In the genomic region with DNA sequence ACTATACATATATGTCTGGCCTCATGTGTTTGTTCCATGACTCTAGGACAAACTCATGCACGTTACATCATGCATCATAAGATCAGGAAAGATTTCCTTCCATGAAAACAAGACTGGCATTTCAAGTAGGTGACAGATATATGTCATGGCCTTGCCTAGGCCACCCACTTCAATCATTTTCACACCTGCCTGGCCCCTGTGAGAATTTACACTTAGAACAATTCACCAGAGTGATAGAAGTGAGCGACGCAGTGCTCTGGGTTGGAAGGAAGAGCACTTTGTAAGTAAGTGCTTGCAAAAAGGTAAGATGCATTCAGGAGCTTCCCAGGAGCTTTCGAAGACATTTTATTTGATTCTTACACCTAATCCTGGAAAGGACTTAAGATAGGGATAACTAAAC, we compare ENCODE assay signal across 20 cellular contexts. TPM values are rescaled to one million over a fixed set of nuclear protein-coding genes. Genes with fewer than 3 reads are reported as not detected.
DNase-seq lines count a peak whose midpoint lies in the region; ATAC-seq, FAIRE-seq and TF ChIP-seq lines count a peak whose summit lies in the region.
"Had no signal": no experiment of that assay in that cellular context is flagged by ENCODE, and none has a peak within 500 bp of the region (broad histone marks: within the 10 kb centered on the region; RNA-seq: fewer than 3 reads in every experiment).

No MANE protein-coding gene starts in this region.

- H3K27me3 Mint-ChIP-seq in activated naive CD8-positive, alpha-beta T cell treated with anti-CD3 and anti-CD28 coated beads, Interleukin-2, amount 10 ng/mL, durations not matched to agents 7 days and 5 days, result peaks cover 47% of the 10 kb centered on the region
- H3K27me3 Mint-ChIP-seq in activated naive CD8-positive, alpha-beta T cell treated with anti-CD3 and anti-CD28 coated beads, Interleukin-2, amount 50 U/mL, for 24 hours, result peaks cover 15% of the 10 kb centered on the region
- no peaks in the 10 kb centered on the region for H3K27me3 Mint-ChIP-seq in stimulated activated memory B cell treated with anti-CD40 and anti-IgM and Interleukin-4, amounts not matched to agents 10 μg/mL and 1 μg/mL and 100 μg/mL, for 72 hours

- H3K4me3 ChIP-seq in H1 (ENCODE audit: extremely low read depth in 1 of 4, insufficient read depth in 2 of 4, low read depth in 3 of 4, low read length in 4 of 4) (no peak overlapping the region), MG63 (no peak overlapping the region), Peyer's patch (no peak overlapping the region)

- no peak overlapping the region for H3K23ac ChIP-seq in H1 (ENCODE audit: insufficient read length)

- no peak overlapping the region for H3K9ac ChIP-seq in H1 (replicated peaks in 1 of 4; ENCODE audit: extremely low read depth in 1 of 4, low read depth in 3 of 4, low read length in 3 of 4)

- H2BK5ac ChIP-seq in H1 (ENCODE audit: low read depth, low read length), result no peak overlapping the region

- no peaks in the 10 kb centered on the region for H3K23me2 ChIP-seq in H1 (ENCODE audit: low read depth, low read length)

- no peak overlapping the region for H3K18ac ChIP-seq in H1 (ENCODE audit: extremely low read depth, low read length)

- no peaks in the 10 kb centered on the region for H3K9me3 ChIP-seq in KOPT-K1 (ENCODE audit: insufficient read depth, low read length, poor library complexity, severe bottlenecking)
- H3K9me3 ChIP-seq in H1 (ENCODE audit: insufficient read depth in 2 of 2, low read depth in 1 of 2, low read length in 1 of 2), result no peaks in the 10 kb centered on the region
- no peaks in the 10 kb centered on the region for H3K9me3 ChIP-seq in MG63
- H3K9me3 ChIP-seq in Peyer's patch, result no peaks in the 10 kb centered on the region

- no peak overlapping the region for H3K14ac ChIP-seq in H1 (ENCODE audit: insufficient read length)

- TF ChIP-seq CTCF in H1 (IDR thresholded peaks at IDR 0.05; ENCODE audit: control extremely low read depth in 1 of 3, insufficient read depth in 1 of 3, low read depth in 1 of 3, low read length in 3 of 3) (no peak), Peyer's patch (IDR thresholded peaks at IDR 0.05) (no peak)

- H3K36me3 Mint-ChIP-seq in activated naive CD8-positive, alpha-beta T cell treated with anti-CD3 and anti-CD28 coated beads, Interleukin-2, amount 10 ng/mL, durations not matched to agents 7 days and 5 days, result peaks cover 7% of the 10 kb centered on the region
- H3K36me3 Mint-ChIP-seq in activated naive CD8-positive, alpha-beta T cell treated with anti-CD3 and anti-CD28 coated beads, Interleukin-2, amount 50 U/mL, for 24 hours (ENCODE audit: low read depth), result no peaks in the 10 kb centered on the region
- no peaks in the 10 kb centered on the region for H3K36me3 Mint-ChIP-seq in stimulated activated memory B cell treated with anti-CD40 and anti-IgM and Interleukin-4, amounts not matched to agents 10 μg/mL and 1 μg/mL and 100 μg/mL, for 72 hours

- peak overlapping the region; percentile 16 for H3K4me3 Mint-ChIP-seq in activated naive CD8-positive, alpha-beta T cell treated with anti-CD3 and anti-CD28 coated beads, Interleukin-2, amount 10 ng/mL, durations not matched to agents 7 days and 5 days
- no peak overlapping the region for H3K4me3 Mint-ChIP-seq in activated naive CD8-positive, alpha-beta T cell treated with anti-CD3 and anti-CD28 coated beads, Interleukin-2, amount 50 U/mL, for 24 hours
- H3K4me3 Mint-ChIP-seq in stimulated activated memory B cell treated with anti-CD40 and anti-IgM and Interleukin-4, amounts not matched to agents 10 μg/mL and 1 μg/mL and 100 μg/mL, for 72 hours, result peak overlapping the region; percentile 57
- H3K4me3 Mint-ChIP-seq: HFFc6 had no signal

- POLR2A ChIA-PET in activated naive CD8-positive, alpha-beta T cell treated with anti-CD3 and anti-CD28 coated beads, Interleukin-2, amount 10 ng/mL, durations not matched to agents 7 days and 5 days (lab: Charles Lee), result interaction anchor here (1.1 to 2.0 kb wide), 2 partner anchors 9 to 11 kb away, joined by 3 to 7 read pairs; no protein-coding TSS in a partner anchor
- POLR2A ChIA-PET in H1 (lab: Charles Lee; ENCODE audit: partially characterized antibody), result no interaction called here

- H4K20me1 ChIP-seq in H1 (replicated peaks in 1 of 2; ENCODE audit: control insufficient read depth in 1 of 2, insufficient read depth in 2 of 2, low read length in 2 of 2), result no peaks in the 10 kb centered on the region

- no peak for TF ChIP-seq POLR2A in H1 (IDR thresholded peaks at IDR 0.05; ENCODE audit: control extremely low read depth in 1 of 2, low read depth in 2 of 2, low read length in 2 of 2)
- no peak for TF ChIP-seq POLR2A in Peyer's patch (IDR thresholded peaks at IDR 0.05)

- H2BK12ac ChIP-seq in H1 (ENCODE audit: low read depth, low read length), result peak overlapping the region; percentile 7; the same call in 1 of the 2 replicates

- no peak for TF ChIP-seq RAD21 in H1 (IDR thresholded peaks at IDR 0.05 in 1 of 2, conservative IDR thresholded peaks at IDR 0.05 in 1 of 2; ENCODE audit: low read depth in 2 of 2, low read length in 2 of 2)

- no peaks in the 10 kb centered on the region for H3K79me1 ChIP-seq in H1 (ENCODE audit: low read depth, low read length)

- H2BK15ac ChIP-seq in H1 (ENCODE audit: low read length), result no peak overlapping the region

- ATAC-seq in activated naive CD8-positive, alpha-beta T cell treated with anti-CD3 and anti-CD28 coated beads, Interleukin-2, amount 10 ng/mL, durations not matched to agents 7 days and 5 days (ENCODE audit: low read depth), result no peak
- ATAC-seq in activated naive CD8-positive, alpha-beta T cell treated with anti-CD3 and anti-CD28 coated beads, Interleukin-2, amount 50 U/mL, for 24 hours, result no peak
- ATAC-seq in stimulated activated memory B cell treated with anti-CD40 and anti-IgM and Interleukin-4, amounts not matched to agents 10 μg/mL and 1 μg/mL and 100 μg/mL, for 72 hours, result no peak
- no peak for ATAC-seq in GM21360 (IDR thresholded peaks at IDR 0.05; ENCODE audit: unreplicated experiment)
- ATAC-seq: Right ventricle myocardium inferior had no signal

- no peak overlapping the region for H4K91ac ChIP-seq in H1 (replicated peaks; ENCODE audit: insufficient read length, low read length)

- H3K36me3 ChIP-seq in KOPT-K1 (ENCODE audit: insufficient read depth, low read length), result no peaks in the 10 kb centered on the region
- H3K36me3 ChIP-seq in H1 (ENCODE audit: control insufficient read depth in 2 of 4, insufficient read depth in 4 of 4, low read length in 3 of 4), result no peaks in the 10 kb centered on the region
- H3K36me3 ChIP-seq in MG63, result no peaks in the 10 kb centered on the region
- no peaks in the 10 kb centered on the region for H3K36me3 ChIP-seq in Peyer's patch

- H3K79me2 ChIP-seq in H1 (ENCODE audit: control insufficient read depth in 1 of 2, insufficient read depth in 2 of 2, low read length in 2 of 2), result no peaks in the 10 kb centered on the region

- H3K9me3 Mint-ChIP-seq in activated naive CD8-positive, alpha-beta T cell treated with anti-CD3 and anti-CD28 coated beads, Interleukin-2, amount 10 ng/mL, durations not matched to agents 7 days and 5 days, result no peaks in the 10 kb centered on the region
- no peaks in the 10 kb centered on the region for H3K9me3 Mint-ChIP-seq in activated naive CD8-positive, alpha-beta T cell treated with anti-CD3 and anti-CD28 coated beads, Interleukin-2, amount 50 U/mL, for 24 hours
- H3K9me3 Mint-ChIP-seq in stimulated activated memory B cell treated with anti-CD40 and anti-IgM and Interleukin-4, amounts not matched to agents 10 μg/mL and 1 μg/mL and 100 μg/mL, for 72 hours, result no peaks in the 10 kb centered on the region
- H3K9me3 Mint-ChIP-seq: HFFc6 had no signal

- WGBS in H1 (ENCODE audit: extremely low coverage in 1 of 2, insufficient coverage in 1 of 2, insufficient read length in 1 of 2, insufficient replicate concordance in 2 of 2, low coverage in 1 of 2, low lambda C conversion rate in 2 of 2, missing lambda C conversion rate in 1 of 2), 2 experiments, result 93% methylated on average over 4 of the region's 4 CpGs; no CpG with 5 or more reads in 1 of the 2 experiments

- CTCF ChIA-PET in H1 (lab: Charles Lee; ENCODE audit: partially characterized antibody), result interaction anchor here (0.8 to 1.1 kb wide), 3 partner anchors 14 to 190 kb away, joined by 3 to 4 read pairs (median 3); no protein-coding TSS in a partner anchor

- H3K4me1 Mint-ChIP-seq in activated naive CD8-positive, alpha-beta T cell treated with anti-CD3 and anti-CD28 coated beads, Interleukin-2, amount 10 ng/mL, durations not matched to agents 7 days and 5 days, result peaks cover 28% of the 10 kb centered on the region
- peaks cover 41% of the 10 kb centered on the region for H3K4me1 Mint-ChIP-seq in activated naive CD8-positive, alpha-beta T cell treated with anti-CD3 and anti-CD28 coated beads, Interleukin-2, amount 50 U/mL, for 24 hours
- H3K4me1 Mint-ChIP-seq in stimulated activated memory B cell treated with anti-CD40 and anti-IgM and Interleukin-4, amounts not matched to agents 10 μg/mL and 1 μg/mL and 100 μg/mL, for 72 hours, result peaks cover 64% of the 10 kb centered on the region

- no peak overlapping the region for H2AFZ ChIP-seq in H1 (ENCODE audit: low read length)

- no peak for FAIRE-seq in H1 (lab: Jason Lieb, UNC)
- FAIRE-seq: G401.6, GM19239 had no signal

- peaks cover 0 to 6% (median 1%) of the 10 kb centered on the region in 4 experiments; a peak in 1 of 7 replicates for H3K4me1 ChIP-seq in H1 (replicated peaks in 1 of 4; ENCODE audit: control insufficient read depth in 3 of 4, insufficient read depth in 4 of 4, low read length in 3 of 4)
- peaks cover 0 to 3% (median 0%) of the 10 kb centered on the region in 4 donors for H3K4me1 ChIP-seq in Peyer's patch

- H3K27me3 ChIP-seq in H1 (replicated peaks in 1 of 4; ENCODE audit: control insufficient read depth in 3 of 4, extremely low read depth in 1 of 4, insufficient read depth in 3 of 4, low read length in 3 of 4), result no peaks in the 10 kb centered on the region
- H3K27me3 ChIP-seq in MG63, result no peaks in the 10 kb centered on the region
- no peaks in the 10 kb centered on the region for H3K27me3 ChIP-seq in Peyer's patch

- H3K27ac Mint-ChIP-seq in activated naive CD8-positive, alpha-beta T cell treated with anti-CD3 and anti-CD28 coated beads, Interleukin-2, amount 10 ng/mL, durations not matched to agents 7 days and 5 days, result no peak overlapping the region
- H3K27ac Mint-ChIP-seq in activated naive CD8-positive, alpha-beta T cell treated with anti-CD3 and anti-CD28 coated beads, Interleukin-2, amount 50 U/mL, for 24 hours, result no peak overlapping the region
- peak overlapping the region; percentile 30 for H3K27ac Mint-ChIP-seq in stimulated activated memory B cell treated with anti-CD40 and anti-IgM and Interleukin-4, amounts not matched to agents 10 μg/mL and 1 μg/mL and 100 μg/mL, for 72 hours
- H3K27ac Mint-ChIP-seq: HFFc6 had no signal

- no peak overlapping the region for H3K56ac ChIP-seq in H1 (replicated peaks; ENCODE audit: insufficient read length, low read depth, low read length)

- no peak for TF ChIP-seq EP300 in H1 (IDR thresholded peaks at IDR 0.05; ENCODE audit: borderline replicate concordance in 1 of 2, low read depth in 2 of 2, low read length in 2 of 2)

- peak overlapping the region; percentile 65; the same call in 1 of the 2 replicates for H2BK20ac ChIP-seq in H1 (ENCODE audit: low read length)

- H4K8ac ChIP-seq in H1 (ENCODE audit: extremely low read depth, insufficient read depth, low read length), result no peak overlapping the region

- DNase-seq in activated naive CD8-positive, alpha-beta T cell treated with anti-CD3 and anti-CD28 coated beads, Interleukin-2, amount 10 ng/mL, durations not matched to agents 7 days and 5 days, result no peak
- no peak for DNase-seq in activated naive CD8-positive, alpha-beta T cell treated with anti-CD3 and anti-CD28 coated beads, Interleukin-2, amount 50 U/mL, for 24 hours
- DNase-seq in H1 (ENCODE audit: low read depth in 1 of 2, low spot score in 2 of 2) (no peak), MG63 (no peak), Peyer's patch (no peak)
- DNase-seq: DMS79 treated with DMSO at 0.1 percent for 48 hours, GOT3, HFFc6, NCI-H1930, NCI-H2171, NCI-H446 treated with DMSO at 0.1 percent for 48 hours, NCI-H774 had no signal

- H3K27ac ChIP-seq in KOPT-K1 (ENCODE audit: low read depth, low read length, poor library complexity, severe bottlenecking) (peak overlapping the region; percentile 54), H1 (ENCODE audit: low read depth, low read length) (no peak overlapping the region), Peyer's patch (no peak overlapping the region)

- H2AK5ac ChIP-seq in H1 (ENCODE audit: low read depth, low read length), result peak overlapping the region; percentile 61; the same call in 1 of the 2 replicates

- no peak overlapping the region for H3K4ac ChIP-seq in H1 (replicated peaks; ENCODE audit: insufficient read length, low read depth, low read length)

- no peak overlapping the region for H4K5ac ChIP-seq in H1 (ENCODE audit: insufficient read length, low read depth, low read length)

- no peak overlapping the region for H3K4me2 ChIP-seq in H1 (ENCODE audit: insufficient read depth in 1 of 2, low read depth in 2 of 2, low read length in 2 of 2)

- H2BK120ac ChIP-seq in H1 (replicated peaks; ENCODE audit: low read depth, low read length), result no peak overlapping the region

RNA-seq across cellular contexts. Expression of a gene that starts 39.5 kb away (rescaled TPM):
- total RNA-seq in activated naive CD8-positive, alpha-beta T cell treated with anti-CD3 and anti-CD28 coated beads, Interleukin-2, amount 10 ng/mL, durations not matched to agents 7 days and 5 days, result under 1 TPM; 0.14 to 0.19 TPM
- total RNA-seq in H1 (2021; fragmentation: NEBNext Ultra II Directional; extraction: Animal tissue kit (Norgen Biotek cat#: 25700)), result 2.8 and 2.9 TPM in 2 replicates
- polyA plus RNA-seq in H1 (2011; rRNA removed), result 3.1 and 3.2 TPM in 2 replicates
- 2.4 TPM for polyA plus RNA-seq in H1 (2011; cell fraction: cytosol; rRNA removed)
- polyA plus RNA-seq in H1 (2011; cell fraction: nucleus; rRNA removed), result 2.6 TPM
- polyA plus RNA-seq in H1 (2012, experiment 1 of 2), result 2.8 to 3.5 TPM (median 3.1 TPM) in 4 replicates
- polyA plus RNA-seq in H1 (2012, experiment 2 of 2), result 2.8 TPM
- polyA plus RNA-seq in H1 (2013, experiment 1 of 2), result 1.4 TPM
- 2.0 TPM for polyA plus RNA-seq in H1 (2013, experiment 2 of 2)
- 2.7 TPM in 2 replicates for polyA minus RNA-seq in H1 (2011; rRNA and poly(A)+ RNA removed)
- 0.59 TPM for polyA minus RNA-seq in H1 (2011; cell fraction: cytosol; rRNA and poly(A)+ RNA removed)
- polyA minus RNA-seq in H1 (2011; cell fraction: nucleus; rRNA and poly(A)+ RNA removed), result 1.2 TPM
- not detected in 2 replicates for total RNA-seq in MG63 (2014; rRNA removed; shearing (Covaris generic); ENCODE audit: low replicate concordance)
- total RNA-seq in Peyer's patch, result 1 to 10 TPM in 1 of 4 donors, not detected in 3; 1.7 TPM
- total RNA-seq: HFFc6 had no signal
- polyA plus RNA-seq: AG04450, BJ had no signal
